Comparison of ENCODE assay signal across 1 cellular context in the genomic region with DNA sequence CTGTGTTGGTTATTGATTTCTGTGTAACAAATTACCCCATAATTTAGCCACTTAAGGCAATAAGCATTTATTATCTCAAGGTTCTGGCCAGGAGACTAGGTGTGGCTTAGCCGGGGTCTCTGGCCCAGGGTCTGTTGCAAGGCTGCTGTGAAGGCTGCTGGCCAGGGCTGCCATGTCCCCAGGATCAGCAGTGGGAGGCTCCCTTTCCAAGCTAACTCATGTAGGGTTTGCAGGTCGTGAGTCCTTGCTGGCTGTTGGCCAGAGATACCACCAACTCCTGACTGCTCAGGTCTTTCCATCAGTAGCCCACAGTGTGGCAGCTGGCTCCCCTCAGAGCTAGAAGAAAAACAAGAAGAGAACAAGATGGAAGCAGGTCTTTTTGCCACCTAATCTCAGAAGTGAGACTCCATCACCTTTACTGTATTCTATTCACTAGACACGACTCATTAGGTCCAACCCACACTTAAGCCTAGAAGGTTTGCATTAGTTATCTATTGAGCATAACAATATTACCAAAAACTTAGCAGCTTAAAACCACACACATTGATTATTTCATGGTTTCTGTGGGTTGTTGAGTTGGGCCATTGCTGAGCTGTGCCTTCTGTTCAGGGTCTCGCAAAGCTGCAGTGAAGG.
TF ChIP-seq lines count a peak whose summit lies in the region.

No MANE protein-coding gene starts in this region.

TF ChIP-seq in IMR-90, 13 proteins besides CTCF, POLR2A, EP300 and RAD21:
- TF ChIP-seq, protein P1, sequence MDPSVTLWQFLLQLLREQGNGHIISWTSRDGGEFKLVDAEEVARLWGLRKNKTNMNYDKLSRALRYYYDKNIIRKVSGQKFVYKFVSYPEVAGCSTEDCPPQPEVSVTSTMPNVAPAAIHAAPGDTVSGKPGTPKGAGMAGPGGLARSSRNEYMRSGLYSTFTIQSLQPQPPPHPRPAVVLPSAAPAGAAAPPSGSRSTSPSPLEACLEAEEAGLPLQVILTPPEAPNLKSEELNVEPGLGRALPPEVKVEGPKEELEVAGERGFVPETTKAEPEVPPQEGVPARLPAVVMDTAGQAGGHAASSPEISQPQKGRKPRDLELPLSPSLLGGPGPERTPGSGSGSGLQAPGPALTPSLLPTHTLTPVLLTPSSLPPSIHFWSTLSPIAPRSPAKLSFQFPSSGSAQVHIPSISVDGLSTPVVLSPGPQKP (IDR thresholded peaks at IDR 0.05; ENCODE audit: borderline replicate concordance, low read depth, low read length), result no peak
- TF ChIP-seq FOS (IDR thresholded peaks at IDR 0.05; ENCODE audit: low read depth, low read length), result no peak
